In genomic region chr5:17248999-17249634, GRCh38 we compare ENCODE assay signal across 1 cellular context.
TF ChIP-seq lines count a peak whose summit lies in the region.

No MANE protein-coding gene starts in this region.

TF ChIP-seq in SK-N-SH, 30 proteins besides CTCF, POLR2A, EP300 and RAD21 (continued from another document):
- TF ChIP-seq ZBTB33 (IDR thresholded peaks at IDR 0.05; ENCODE audit: borderline replicate concordance, low read depth), result peak; percentile 80; the same call in 1 of the 2 replicates
- peak; percentile 57; the same call in 1 of the 2 replicates for TF ChIP-seq FOXM1 (IDR thresholded peaks at IDR 0.05; ENCODE audit: low read depth)
- TF ChIP-seq TAF1 (IDR thresholded peaks at IDR 0.05; ENCODE audit: borderline replicate concordance, low read depth, low read length), result peak; percentile 32; the same call in 1 of the 2 replicates
- TF ChIP-seq MXI1 (IDR thresholded peaks at IDR 0.05; ENCODE audit: low read depth, low read length), result no peak
- peak; percentile 99 for TF ChIP-seq JUND (IDR thresholded peaks at IDR 0.05)
- TF ChIP-seq RXRA (IDR thresholded peaks at IDR 0.05; ENCODE audit: borderline replicate concordance, low read depth), result peak; percentile 78
- peak; percentile 95 for TF ChIP-seq NFIC (IDR thresholded peaks at IDR 0.05; ENCODE audit: borderline replicate concordance)
- TF ChIP-seq MEF2A (IDR thresholded peaks at IDR 0.05; ENCODE audit: borderline replicate concordance, low read depth), result peak; percentile 86; the same call in 1 of the 2 replicates
- TF ChIP-seq SIN3A (IDR thresholded peaks at IDR 0.05; ENCODE audit: borderline replicate concordance, low read depth, low read length), result peak; percentile 82
